Comparison of ENCODE assay signal across 16 cellular contexts in genomic region chr9:83637389-83637788, GRCh38. TPM values are rescaled to one million over a fixed set of nuclear protein-coding genes. Genes with fewer than 3 reads are reported as not detected.
DNase-seq lines count a peak whose midpoint lies in the region; ATAC-seq, FAIRE-seq and TF ChIP-seq lines count a peak whose summit lies in the region.
"Had no signal": no experiment of that assay in that cellular context is flagged by ENCODE, and none has a peak within 500 bp of the region (broad histone marks: within the 10 kb centered on the region; RNA-seq: fewer than 3 reads in every experiment).

No MANE protein-coding gene starts in this region.

- no peak overlapping the region for H3K4me3 Mint-ChIP-seq in activated naive CD8-positive, alpha-beta T cell
- no peak overlapping the region for H3K4me3 Mint-ChIP-seq in activated naive CD8-positive, alpha-beta T cell treated with anti-CD3 and anti-CD28 coated beads for 36 hours
- H3K4me3 Mint-ChIP-seq in T-helper 17 cell, result no peak overlapping the region
- H3K4me3 Mint-ChIP-seq: CD14-positive monocyte; CD4-positive, alpha-beta memory T cell had no signal

- no peak overlapping the region for H3K9ac ChIP-seq in HepG2 (ENCODE audit: insufficient read depth, low read depth, low read length)
- H3K9ac ChIP-seq: BLaER1 had no signal

- no peak for TF ChIP-seq CTCF in HepG2 (CRISPR knock-in tag; IDR thresholded peaks at IDR 0.05)
- TF ChIP-seq CTCF in prostate gland (IDR thresholded peaks at IDR 0.05), result no peak

- H3K36me3 ChIP-seq in HepG2 (replicated peaks in 1 of 2; ENCODE audit: control insufficient read depth in 1 of 2, insufficient read depth in 2 of 2, low read length in 2 of 2), result 0 out of 5 replicates have a peak, but pooled peaks cover 0 to 3% of the 10 kb centered on the region in 2 experiments
- H3K36me3 ChIP-seq in prostate gland, result no peaks in the 10 kb centered on the region
- H3K36me3 ChIP-seq: HAP-1 had no signal

- TF ChIP-seq RAD21 in HepG2 (CRISPR knock-in tag; IDR thresholded peaks at IDR 0.05), result no peak

- intact Hi-C loops in HepG2 (cut with micrococcal nuclease; ENCODE audit: unreplicated experiment), result no loop called here
- intact Hi-C loops in prostate gland (cut with DNase I), result no loop called here

- no peak for TF ChIP-seq EP300 in HepG2 (IDR thresholded peaks at IDR 0.05; ENCODE audit: low read depth in 2 of 2, low read length in 2 of 2)
- TF ChIP-seq EP300 in HepG2 (CRISPR knock-in tag; IDR thresholded peaks at IDR 0.05; ENCODE audit: borderline replicate concordance), result no peak

- H3K36me3 Mint-ChIP-seq in activated naive CD8-positive, alpha-beta T cell, result peaks cover 4% of the 10 kb centered on the region
- H3K36me3 Mint-ChIP-seq in activated naive CD8-positive, alpha-beta T cell treated with anti-CD3 and anti-CD28 coated beads for 36 hours, result no peaks in the 10 kb centered on the region
- H3K36me3 Mint-ChIP-seq in T-helper 17 cell (ENCODE audit: low read depth), result no peaks in the 10 kb centered on the region

- WGBS in HepG2 (ENCODE audit: low lambda C conversion rate), result 28% methylated on average over 1 of the region's 1 CpG
- 13% methylated on average over 1 of the region's 1 CpG for WGBS in prostate gland

- H3K4me1 ChIP-seq in HepG2 (ENCODE audit: insufficient read depth, low read length) (peaks cover 23% of the 10 kb centered on the region), prostate gland (replicated peaks) (no peaks in the 10 kb centered on the region)
- H3K4me1 ChIP-seq: HAP-1 had no signal

- in situ Hi-C loops in HepG2 (cut with HindIII; ENCODE audit: extremely low pct_ligation_motif_present, low pct_unique_long_range_greater_than_20kb), result no loop called here

- no peak for FAIRE-seq in HepG2 (lab: Jason Lieb, UNC)
- FAIRE-seq: H1 had no signal

- TF ChIP-seq POLR2A in HepG2 (IDR thresholded peaks at IDR 0.05; ENCODE audit: insufficient read depth in 1 of 2, low read depth in 2 of 2, low read length in 2 of 2), result no peak
- no peak for TF ChIP-seq POLR2A in prostate gland (IDR thresholded peaks at IDR 0.05)

- no peak overlapping the region for H2AFZ ChIP-seq in HepG2 (ENCODE audit: low read length)

- no peaks in the 10 kb centered on the region for H3K27me3 ChIP-seq in HepG2 (ENCODE audit: control insufficient read depth in 1 of 2, insufficient read depth in 2 of 2, low read length in 2 of 2)
- H3K27me3 ChIP-seq in prostate gland (replicated peaks; ENCODE audit: insufficient read depth), result no peaks in the 10 kb centered on the region
- H3K27me3 ChIP-seq: BLaER1 had no signal

- peak overlapping the region; percentile 30 for H3K27ac Mint-ChIP-seq in activated naive CD8-positive, alpha-beta T cell
- no peak overlapping the region for H3K27ac Mint-ChIP-seq in activated naive CD8-positive, alpha-beta T cell treated with anti-CD3 and anti-CD28 coated beads for 36 hours
- H3K27ac Mint-ChIP-seq in T-helper 17 cell, result peak overlapping the region; percentile 21

- ATAC-seq in T-helper 17 cell (no peak), HepG2 (no peak)

- H3K27ac ChIP-seq in HepG2 (ENCODE audit: extremely low read length, insufficient read depth, low read length), result no peak overlapping the region
- no peak overlapping the region for H3K27ac ChIP-seq in prostate gland
- H3K27ac ChIP-seq: BLaER1 had no signal

- H3K4me3 ChIP-seq in HepG2 (replicated peaks in 1 of 3; ENCODE audit: insufficient read depth in 1 of 3, low read depth in 2 of 3, low read length in 3 of 3), result no peak overlapping the region
- no peak overlapping the region for H3K4me3 ChIP-seq in prostate gland
- H3K4me3 ChIP-seq: BLaER1, HAP-1 had no signal

- no peak for DNase-seq in activated naive CD8-positive, alpha-beta T cell treated with anti-CD3 and anti-CD28 coated beads for 36 hours
- no peak for DNase-seq in T-helper 17 cell
- DNase-seq in HepG2 (ENCODE audit: low spot score), result peak; percentile 23
- DNase-seq in prostate gland (ENCODE audit: low spot score), result no peak
- no peak for DNase-seq in KG1 (lab: John Stamatoyannopoulos, UW)
- no peak for DNase-seq in midbrain (lab: John Stamatoyannopoulos, UW)
- DNase-seq: 8988T; CD4-positive, alpha-beta memory T cell; DMS153; DMS79; GF-D8 had no signal

- H3K79me2 ChIP-seq in HepG2 (ENCODE audit: insufficient read depth, low read length), result no peaks in the 10 kb centered on the region

- H3K4me1 Mint-ChIP-seq in activated naive CD8-positive, alpha-beta T cell (ENCODE audit: low read depth), result no peaks in the 10 kb centered on the region
- H3K4me1 Mint-ChIP-seq in activated naive CD8-positive, alpha-beta T cell treated with anti-CD3 and anti-CD28 coated beads for 36 hours, result no peaks in the 10 kb centered on the region
- no peaks in the 10 kb centered on the region for H3K4me1 Mint-ChIP-seq in T-helper 17 cell
- H3K4me1 Mint-ChIP-seq: CD14-positive monocyte had no signal

- POLR2A ChIA-PET in HepG2 (lab: Yijun Ruan, JAX), result interaction anchor here (1.5 to 2.1 kb wide), 3 partner anchors 8 to 16 kb away, joined by 4 to 12 read pairs (median 7); partner anchors contain the start of gene IDNK

- no peak overlapping the region for H3K4me2 ChIP-seq in HepG2 (ENCODE audit: low read depth, low read length)
- H3K4me2 ChIP-seq: BLaER1 had no signal

- H3K27me3 Mint-ChIP-seq in activated naive CD8-positive, alpha-beta T cell, result no peaks in the 10 kb centered on the region
- H3K27me3 Mint-ChIP-seq in activated naive CD8-positive, alpha-beta T cell treated with anti-CD3 and anti-CD28 coated beads for 36 hours, result no peaks in the 10 kb centered on the region
- H3K27me3 Mint-ChIP-seq in T-helper 17 cell, result no peaks in the 10 kb centered on the region
- H3K27me3 Mint-ChIP-seq: CD4-positive, alpha-beta memory T cell had no signal

- H3K9me3 ChIP-seq in T-helper 17 cell (ENCODE audit: control insufficient read depth, low read length, poor library complexity, severe bottlenecking) (no peaks in the 10 kb centered on the region), HepG2 (ENCODE audit: low read length) (no peaks in the 10 kb centered on the region), prostate gland (no peaks in the 10 kb centered on the region)
- H3K9me3 ChIP-seq: BLaER1, HAP-1 had no signal

- no TSS peak for BruUV-seq in HepG2 (replicated peaks; lab: Mats Ljungman, UMichigan)

- CTCF ChIA-PET in HepG2 (lab: Yijun Ruan, JAX; ENCODE audit: low intra/inter-chr PET ratio, low total read pairs), result no interaction called here

- H3K9me3 Mint-ChIP-seq in activated naive CD8-positive, alpha-beta T cell (ENCODE audit: low read depth), result no peaks in the 10 kb centered on the region
- H3K9me3 Mint-ChIP-seq in activated naive CD8-positive, alpha-beta T cell treated with anti-CD3 and anti-CD28 coated beads for 36 hours, result no peaks in the 10 kb centered on the region
- H3K9me3 Mint-ChIP-seq: CD4-positive, alpha-beta memory T cell had no signal

- H4K20me1 ChIP-seq in HepG2 (ENCODE audit: insufficient read depth, low read length), result no peaks in the 10 kb centered on the region
- H4K20me1 ChIP-seq: BLaER1 had no signal

TF ChIP-seq in HepG2, 621 proteins besides CTCF, POLR2A, EP300 and RAD21 (continues in another document):
- TF ChIP-seq IRF1 (CRISPR knock-in tag; IDR thresholded peaks at IDR 0.05; ENCODE audit: low read depth) (no peak), ZNF549 (CRISPR knock-in tag; IDR thresholded peaks at IDR 0.05) (no peak), MTF2 (CRISPR knock-in tag; IDR thresholded peaks at IDR 0.05; ENCODE audit: borderline replicate concordance) (no peak), ZNF460 (CRISPR knock-in tag; IDR thresholded peaks at IDR 0.05; ENCODE audit: borderline replicate concordance) (no peak), ZBTB20 (CRISPR knock-in tag; IDR thresholded peaks at IDR 0.05; ENCODE audit: borderline replicate concordance, low read depth) (no peak), SMYD3 (CRISPR knock-in tag; IDR thresholded peaks at IDR 0.05) (no peak), SALL2 (CRISPR knock-in tag; IDR thresholded peaks at IDR 0.05) (no peak), HNRNPLL (IDR thresholded peaks at IDR 0.05; ENCODE audit: low read depth, low read length, poor library complexity, severe bottlenecking) (no peak)

RNA-seq across cellular contexts. Expression of gene IDNK, which starts 14.4 kb away (rescaled TPM):
- total RNA-seq in activated naive CD8-positive, alpha-beta T cell treated with anti-CD3 and anti-CD28 coated beads for 36 hours, result 1 to 10 TPM; 5.5 to 5.7 TPM
- total RNA-seq in T-helper 17 cell, result 10 to 100 TPM in 1 of 2 donors, 1 to 10 TPM in 1; 5.0 to 10.3 TPM
- total RNA-seq in HepG2 (2016; rRNA removed; fragmentation: Illumina TruSeq; extraction: Trizol), result 4.8 and 6.3 TPM in 2 replicates
- 9.3 and 10.6 TPM in 2 replicates for total RNA-seq in HepG2 (2016; cell fraction: cytosol; rRNA removed; fragmentation: Illumina TruSeq; extraction: Trizol; ENCODE audit: low read depth)
- 4.5 and 4.6 TPM in 2 replicates for total RNA-seq in HepG2 (2016; cell fraction: insoluble cytoplasmic fraction; rRNA removed; fragmentation: Illumina TruSeq; extraction: Trizol)
- total RNA-seq in HepG2 (2016; cell fraction: membrane; rRNA removed; fragmentation: Illumina TruSeq; extraction: Trizol), result 9.1 and 12.0 TPM in 2 replicates
- total RNA-seq in HepG2 (2016; cell fraction: nucleus; rRNA removed; fragmentation: Illumina TruSeq; extraction: Trizol), result 2.9 and 4.7 TPM in 2 replicates
- 2.7 and 3.1 TPM in 2 replicates for polyA plus RNA-seq in HepG2 (2011; rRNA removed)
- polyA plus RNA-seq in HepG2 (2011; cell fraction: cytosol; rRNA removed), result 2.1 and 2.8 TPM in 2 replicates
- polyA plus RNA-seq in HepG2 (2011; cell fraction: nucleus; rRNA removed), result 2.7 and 3.4 TPM in 2 replicates
- polyA plus RNA-seq in HepG2 (2012), result 2.6 and 6.6 TPM in 2 replicates
- 12.6 and 13.6 TPM in 2 replicates for polyA plus RNA-seq in HepG2 (2016; cell fraction: cytosol; fragmentation: Illumina TruSeq; extraction: Trizol; ENCODE audit: low read depth)
- polyA plus RNA-seq in HepG2 (2016; cell fraction: insoluble cytoplasmic fraction; fragmentation: Illumina TruSeq; extraction: Trizol; ENCODE audit: low read depth), result 3.8 and 4.8 TPM in 2 replicates
- polyA plus RNA-seq in HepG2 (2016; cell fraction: membrane; fragmentation: Illumina TruSeq; extraction: Trizol; ENCODE audit: low read depth), result 8.6 and 10.0 TPM in 2 replicates
- polyA plus RNA-seq in HepG2 (2016; cell fraction: nucleus; fragmentation: Illumina TruSeq; extraction: Trizol; ENCODE audit: insufficient read depth, low read depth), result 5.4 and 5.8 TPM in 2 replicates
- 0.90 and 2.6 TPM in 2 replicates for polyA minus RNA-seq in HepG2 (2011; rRNA and poly(A)+ RNA removed; ENCODE audit: low replicate concordance)
- 0.79 and 2.3 TPM in 2 replicates for polyA minus RNA-seq in HepG2 (2011; cell fraction: cytosol; rRNA and poly(A)+ RNA removed)
- polyA minus RNA-seq in HepG2 (2011; cell fraction: nucleus; rRNA and poly(A)+ RNA removed), result 1.7 and 2.5 TPM in 2 replicates
- total RNA-seq in prostate gland, result 10 to 100 TPM in 1 of 2 donors, 1 to 10 TPM in 1; 8.4 to 11.1 TPM
